8 cellular contexts compared by ENCODE assay signal in the genomic region with DNA sequence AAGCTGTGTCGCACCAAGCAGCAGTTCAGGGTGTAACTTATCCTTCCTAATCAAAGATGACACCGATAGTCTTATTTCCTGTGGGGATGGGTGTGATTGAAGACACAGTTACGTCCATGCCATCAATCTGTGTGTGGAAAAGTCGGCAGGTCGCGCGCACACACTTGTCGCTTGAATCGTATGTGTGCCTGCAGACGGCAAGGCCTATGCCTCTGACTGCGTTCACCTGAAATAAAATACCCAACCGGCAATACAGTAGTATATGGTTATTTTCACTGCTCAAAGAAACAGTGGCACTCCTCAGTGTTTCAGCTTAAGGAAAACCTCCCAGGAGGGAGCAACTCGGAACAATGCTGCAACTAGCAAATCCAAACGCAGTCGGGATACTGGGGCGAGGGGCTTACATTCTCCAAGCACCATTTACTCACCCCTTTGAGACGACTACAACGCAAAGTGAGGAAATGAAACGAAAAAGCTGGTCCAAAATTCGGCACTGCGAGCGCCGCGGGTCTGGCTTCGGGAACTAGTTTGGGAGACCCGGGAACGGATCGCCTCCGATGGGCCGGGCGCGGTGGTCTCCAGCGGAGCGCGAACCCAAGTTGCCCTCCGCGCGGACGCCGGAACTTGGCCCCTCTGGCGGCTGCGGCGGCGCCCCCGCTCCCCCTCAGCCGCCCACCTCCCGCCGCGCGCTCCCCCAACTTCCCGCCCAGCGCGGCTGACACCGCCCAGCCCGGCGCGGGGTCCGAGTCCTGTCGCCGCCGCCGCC. TPM values are rescaled to one million over a fixed set of nuclear protein-coding genes. Genes with fewer than 3 reads are reported as not detected.
A peak's percentile ranks its signal among the peaks of the same experiment; 100 is the strongest.
DNase-seq lines count a peak whose midpoint lies in the region; ATAC-seq and TF ChIP-seq lines count a peak whose summit lies in the region.

No MANE protein-coding gene starts in this region.

- peak overlapping the region; percentile 72 for H3K4me3 ChIP-seq in lower leg skin (ENCODE audit: low read depth, poor library complexity, severe bottlenecking)

- TF ChIP-seq RAD21 in Ishikawa (IDR thresholded peaks at IDR 0.05; ENCODE audit: low read depth), result no peak

- TF ChIP-seq CTCF in lower leg skin (IDR thresholded peaks at IDR 0.05), result no peak

- TF ChIP-seq EP300 in Ishikawa (IDR thresholded peaks at IDR 0.05; ENCODE audit: borderline replicate concordance), result no peak

- intact Hi-C loops in lower leg skin (cut with DNase I; ENCODE audit: low total_unique reads), result no loop called here

- ATAC-seq in GM21529 (IDR thresholded peaks at IDR 0.05; ENCODE audit: unreplicated experiment), result peak; percentile 21

- 1% methylated on average over 35 to 47 of the region's 62 CpGs for WGBS in lower leg skin, 2 donors

- TF ChIP-seq POLR2A in lower leg skin (IDR thresholded peaks at IDR 0.05), result no peak

- DNase-seq in DMS53 treated with DMSO at 0.1 percent for 48 hours (lab: John Stamatoyannopoulos, UW; ENCODE audit: unreplicated experiment) (peak; percentile 43), dermis blood vessel endothelial cell (peak; percentile 52), lower leg skin (ENCODE audit: low spot score in 2 of 2) (peak in 1 of 2 donors; percentile 89), middle frontal gyrus (ENCODE audit: extremely low spot score, low spot score) (no peak)
- peak; percentile 36 for DNase-seq in activated CD4-positive, CD25-positive, alpha-beta regulatory T cell treated with anti-CD3 and anti-CD28 coated beads, Interleukin-2, amount 50 U/mL, for 72 hours
- peak; percentile 19 for DNase-seq in stimulated activated CD8-positive, alpha-beta memory T cell treated with anti-CD3 and anti-CD28 coated beads, Interleukin-4, amount 100 ng/mL, for 24 hours (ENCODE audit: low read depth)

TF ChIP-seq in Ishikawa, 13 proteins besides CTCF, POLR2A, EP300 and RAD21:
- TF ChIP-seq CEBPB (IDR thresholded peaks at IDR 0.05) (no peak), ZBTB7A (IDR thresholded peaks at IDR 0.05; ENCODE audit: low read depth) (peak; percentile 81), EGR1 (IDR thresholded peaks at IDR 0.05) (peak; percentile 18; the same call in 1 of the 2 replicates)
TF ChIP-seq in Ishikawa: peak in this region for 2.

RNA-seq across cellular contexts. Expression of gene PRKD3, which starts 0.7 kb away (rescaled TPM):
- total RNA-seq in dermis blood vessel endothelial cell, result 76.5 and 77.1 TPM in 2 replicates
- total RNA-seq in lower leg skin, result 10 to 100 TPM; 24.8 to 38.4 (median 30.9) TPM

RNA-seq across cellular contexts. Expression of gene QPCT, which starts 20.5 kb away (rescaled TPM):
- total RNA-seq in dermis blood vessel endothelial cell (4.0 and 7.8 TPM in 2 replicates), lower leg skin (10 to 100 TPM; 33.4 to 88.1 (median 56.0) TPM)
